In genomic region chr11:61963282-61964057, GRCh38 we compare ENCODE assay signal across 8 cellular contexts. TPM values are rescaled to one million over a fixed set of nuclear protein-coding genes. Genes with fewer than 3 reads are reported as not detected.
A peak's percentile ranks its signal among the peaks of the same experiment; 100 is the strongest.
DNase-seq lines count a peak whose midpoint lies in the region; ATAC-seq and TF ChIP-seq lines count a peak whose summit lies in the region.

No MANE protein-coding gene starts in this region.

- peak overlapping the region; percentile 52 for H3K4me2 ChIP-seq in OCI-LY3 (ENCODE audit: low read length)

- no peak overlapping the region for H2AFZ ChIP-seq in OCI-LY3 (ENCODE audit: low read depth, low read length)

- H3K4me1 ChIP-seq in OCI-LY3 (ENCODE audit: low read length), result peaks cover 40% of the 10 kb centered on the region

- peaks cover 33% of the 10 kb centered on the region for H4K20me1 ChIP-seq in OCI-LY3 (ENCODE audit: insufficient read depth, low read length)

- TF ChIP-seq CTCF in OCI-LY3 (IDR thresholded peaks at IDR 0.05; ENCODE audit: low read depth, low read length) (no peak), type B pancreatic cell (conservative IDR thresholded peaks at IDR 0.05) (no peak)

- H3K27ac Mint-ChIP-seq in type B pancreatic cell, result peak overlapping the region; percentile 72

- peak overlapping the region; percentile 18; the same call in 1 of the 2 replicates for H3K4me3 ChIP-seq in OCI-LY3 (ENCODE audit: low read length)

- peak overlapping the region; percentile 71 for H3K27ac ChIP-seq in OCI-LY3 (ENCODE audit: low read length)
- H3K27ac ChIP-seq in caudate nucleus (ENCODE audit: low read depth, low read length), result peak overlapping the region; percentile 96

- H3K27me3 ChIP-seq in OCI-LY3 (ENCODE audit: low read depth, low read length), result no peaks in the 10 kb centered on the region

- H3K36me3 Mint-ChIP-seq in type B pancreatic cell, result peaks cover 32% of the 10 kb centered on the region

- peaks cover 27% of the 10 kb centered on the region for H3K79me2 ChIP-seq in OCI-LY3 (ENCODE audit: low read length)

- H3K9ac ChIP-seq in OCI-LY3 (ENCODE audit: low read length), result no peak overlapping the region

- H3K4me1 Mint-ChIP-seq in type B pancreatic cell (ENCODE audit: unreplicated experiment), result peaks cover 21% of the 10 kb centered on the region

- H3K4me3 Mint-ChIP-seq in type B pancreatic cell, result peak overlapping the region; percentile 91

- H3K27me3 Mint-ChIP-seq in type B pancreatic cell, result no peaks in the 10 kb centered on the region

- H3K9me3 Mint-ChIP-seq in type B pancreatic cell, result no peaks in the 10 kb centered on the region

- DNase-seq in ELR (ENCODE audit: low read depth), result peak; percentile 27
- DNase-seq in caudate nucleus (lab: John Stamatoyannopoulos, UW), result peak in 3 of 61 donors; percentile 28 to 40 (median 31)
- DNase-seq in lung microvascular endothelial cell (ENCODE audit: low read depth in 2 of 2), result peak; percentile 39 to 76
- DNase-seq in type B pancreatic cell (ENCODE audit: extremely low spot score, unreplicated experiment), result no peak
- no peak for DNase-seq in NCI-H1092 (lab: John Stamatoyannopoulos, UW)
- DNase-seq in DMS79 (lab: John Stamatoyannopoulos, UW), result no peak

- H3K36me3 ChIP-seq in OCI-LY3 (replicated peaks; ENCODE audit: low read depth, low read length), result peaks cover 35% of the 10 kb centered on the region

- no peaks in the 10 kb centered on the region for H3K9me3 ChIP-seq in OCI-LY3 (ENCODE audit: insufficient read depth, low read length)

- no peak for ATAC-seq in GM21447 (IDR thresholded peaks at IDR 0.05; ENCODE audit: unreplicated experiment)

RNA-seq across cellular contexts. Expression of gene FTH1, which starts 4.0 kb away (rescaled TPM):
- 345 and 436 TPM in 2 replicates for total RNA-seq in lung microvascular endothelial cell
- total RNA-seq in type B pancreatic cell (ENCODE audit: low replicate concordance), result 1,346 and 2,108 TPM in 2 replicates

RNA-seq across cellular contexts. Expression of gene BEST1, which starts 13.3 kb away (rescaled TPM):
- under 0.01 TPM in 1 of 2 replicates, not detected in the other for total RNA-seq in lung microvascular endothelial cell
- total RNA-seq in type B pancreatic cell (ENCODE audit: low replicate concordance), result 0.14 and 0.31 TPM in 2 replicates

RNA-seq across cellular contexts. Expression of gene RAB3IL1, which starts 46.1 kb away (rescaled TPM):
- 2.4 and 10.7 TPM in 2 replicates for total RNA-seq in lung microvascular endothelial cell
- total RNA-seq in type B pancreatic cell (ENCODE audit: low replicate concordance), result 2.1 and 16.6 TPM in 2 replicates

Comparison
In these comparisons a context has a peak if more than half of its experiments do, and no peak if none do; other contexts are left out.
1. DNase-seq: peak in ELR (single experiment) and lung microvascular endothelial cell (2 of 2); none in type B pancreatic cell (single experiment), NCI-H1092 (single experiment) and DMS79 (single experiment).